Comparison of ENCODE assay signal across 24 cellular contexts in genomic region chr2:221323513-221323912, GRCh38.
"Had no signal": no experiment of that assay in that cellular context is flagged by ENCODE, and none has a peak within 500 bp of the region (broad histone marks: within the 10 kb centered on the region; RNA-seq: fewer than 3 reads in every experiment).

No MANE protein-coding gene starts in this region.

- H3K27me3 ChIP-seq: breast epithelium, colonic mucosa had no signal

- H3K36me3 ChIP-seq: breast epithelium, colonic mucosa had no signal

- ATAC-seq: activated CD8-positive, alpha-beta T cell treated with anti-CD3 and anti-CD28 coated beads, Interleukin-2, amount 10 ng/mL, durations not matched to agents 7 days and 5 days; PC-3; T-helper 17 cell; WTC11 had no signal

- H3K27ac ChIP-seq: breast epithelium, colonic mucosa had no signal

- H3K4me1 ChIP-seq: breast epithelium, colonic mucosa had no signal

- DNase-seq: activated CD4-positive, alpha-beta T cell treated with anti-CD3 and anti-CD28 coated beads for 48 hours; activated CD4-positive, alpha-beta T cell treated with anti-CD3 and anti-CD28 coated beads, Interleukin-2, amount 50 U/mL, for 4 hours; activated CD4-positive, CD25-positive, alpha-beta regulatory T cell treated with anti-CD3 and anti-CD28 coated beads, Interleukin-2, amount 50 U/mL, for 72 hours; activated CD8-positive, alpha-beta T cell treated with anti-CD3 and anti-CD28 coated beads, Interleukin-2, amount 10 ng/mL, durations not matched to agents 7 days and 5 days; activated effector memory CD4-positive, alpha-beta T cell treated with Interleukin-2 at 50 U/mL for 16 hours; activated naive CD4-positive, alpha-beta T cell; activated T-cell treated with anti-CD3 and anti-CD28 coated beads, Interleukin-2, amount 50 U/mL, for 24 hours; aorta; caudate nucleus; colonic mucosa; NCI-H1092; NCI-H1417; NCI-H1930; NCI-H2171 treated with DMSO at 0.1 percent for 48 hours; NCI-H226; NCI-H510A; NCI-H526 treated with DMSO at 0.1 percent for 48 hours; NCI-H82; PC-3; SIG-M5; T-helper 17 cell; T-helper 9 cell had no signal

- H3K9me3 ChIP-seq: breast epithelium, colonic mucosa had no signal

- H3K4me3 ChIP-seq: breast epithelium, colonic mucosa had no signal
